ENCODE assay signal across 2 cellular contexts in genomic region chr16:30557397-30557949, GRCh38.
TF ChIP-seq lines count a peak whose summit lies in the region.

No MANE protein-coding gene starts in this region.

TF ChIP-seq in Ishikawa, 13 proteins besides CTCF, POLR2A, EP300 and RAD21:
- no peak for TF ChIP-seq CEBPB (IDR thresholded peaks at IDR 0.05)
- peak; percentile 19; the same call in 1 of the 2 replicates for TF ChIP-seq ZBTB7A (IDR thresholded peaks at IDR 0.05; ENCODE audit: low read depth)

TF ChIP-seq in GM12878, 131 proteins besides CTCF, POLR2A, EP300 and RAD21:
- TF ChIP-seq STAT3 (IDR thresholded peaks at IDR 0.05; ENCODE audit: low read depth, low read length), result no peak
- TF ChIP-seq NFIC (IDR thresholded peaks at IDR 0.05; ENCODE audit: low read depth, low read length), result no peak
- no peak for TF ChIP-seq KLF5 (IDR thresholded peaks at IDR 0.05; ENCODE audit: partially characterized antibody)
- 0 out of 2 replicates have a peak, but pooled peaks have one; percentile 21 for TF ChIP-seq TCF3 (IDR thresholded peaks at IDR 0.05; ENCODE audit: borderline replicate concordance, insufficient read depth, low read depth, low read length)
TF ChIP-seq in GM12878: peak in this region for 1.
